Comparison of ENCODE assay signal across 1 cellular context in genomic region chr9:130972277-130972956, GRCh38.
TF ChIP-seq lines count a peak whose summit lies in the region.

No MANE protein-coding gene starts in this region.

TF ChIP-seq in IMR-90, 13 proteins besides CTCF, POLR2A, EP300 and RAD21:
- no peak for TF ChIP-seq CHD1 (IDR thresholded peaks at IDR 0.05; ENCODE audit: low read depth, low read length)
- TF ChIP-seq, protein P1, sequence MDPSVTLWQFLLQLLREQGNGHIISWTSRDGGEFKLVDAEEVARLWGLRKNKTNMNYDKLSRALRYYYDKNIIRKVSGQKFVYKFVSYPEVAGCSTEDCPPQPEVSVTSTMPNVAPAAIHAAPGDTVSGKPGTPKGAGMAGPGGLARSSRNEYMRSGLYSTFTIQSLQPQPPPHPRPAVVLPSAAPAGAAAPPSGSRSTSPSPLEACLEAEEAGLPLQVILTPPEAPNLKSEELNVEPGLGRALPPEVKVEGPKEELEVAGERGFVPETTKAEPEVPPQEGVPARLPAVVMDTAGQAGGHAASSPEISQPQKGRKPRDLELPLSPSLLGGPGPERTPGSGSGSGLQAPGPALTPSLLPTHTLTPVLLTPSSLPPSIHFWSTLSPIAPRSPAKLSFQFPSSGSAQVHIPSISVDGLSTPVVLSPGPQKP (IDR thresholded peaks at IDR 0.05; ENCODE audit: borderline replicate concordance, low read depth, low read length), result no peak
- no peak for TF ChIP-seq BHLHE40 (IDR thresholded peaks at IDR 0.05; ENCODE audit: low read depth, low read length)
- no peak for TF ChIP-seq MAZ (IDR thresholded peaks at IDR 0.05; ENCODE audit: borderline replicate concordance, low read depth, low read length)
- TF ChIP-seq RFX5 (IDR thresholded peaks at IDR 0.05; ENCODE audit: low read depth, low read length), result no peak
- no peak for TF ChIP-seq USF2 (IDR thresholded peaks at IDR 0.05; ENCODE audit: low read depth, low read length)
- TF ChIP-seq CEBPB (IDR thresholded peaks at IDR 0.05; ENCODE audit: low read depth, low read length), result no peak
- TF ChIP-seq MXI1 (IDR thresholded peaks at IDR 0.05; ENCODE audit: borderline replicate concordance, low read depth, low read length), result no peak
- no peak for TF ChIP-seq FOS (IDR thresholded peaks at IDR 0.05; ENCODE audit: low read depth, low read length)
- TF ChIP-seq MAFK (IDR thresholded peaks at IDR 0.05; ENCODE audit: low read depth, low read length), result no peak
- no peak for TF ChIP-seq SMC3 (IDR thresholded peaks at IDR 0.05; ENCODE audit: low read depth, low read length)
- TF ChIP-seq RCOR1 (IDR thresholded peaks at IDR 0.05; ENCODE audit: insufficient replicate concordance, low read length), result no peak
- TF ChIP-seq NFE2L2 (IDR thresholded peaks at IDR 0.05; ENCODE audit: low read depth, low read length), result no peak
TF ChIP-seq in IMR-90: peak in this region for 0.
